In the genomic region with DNA sequence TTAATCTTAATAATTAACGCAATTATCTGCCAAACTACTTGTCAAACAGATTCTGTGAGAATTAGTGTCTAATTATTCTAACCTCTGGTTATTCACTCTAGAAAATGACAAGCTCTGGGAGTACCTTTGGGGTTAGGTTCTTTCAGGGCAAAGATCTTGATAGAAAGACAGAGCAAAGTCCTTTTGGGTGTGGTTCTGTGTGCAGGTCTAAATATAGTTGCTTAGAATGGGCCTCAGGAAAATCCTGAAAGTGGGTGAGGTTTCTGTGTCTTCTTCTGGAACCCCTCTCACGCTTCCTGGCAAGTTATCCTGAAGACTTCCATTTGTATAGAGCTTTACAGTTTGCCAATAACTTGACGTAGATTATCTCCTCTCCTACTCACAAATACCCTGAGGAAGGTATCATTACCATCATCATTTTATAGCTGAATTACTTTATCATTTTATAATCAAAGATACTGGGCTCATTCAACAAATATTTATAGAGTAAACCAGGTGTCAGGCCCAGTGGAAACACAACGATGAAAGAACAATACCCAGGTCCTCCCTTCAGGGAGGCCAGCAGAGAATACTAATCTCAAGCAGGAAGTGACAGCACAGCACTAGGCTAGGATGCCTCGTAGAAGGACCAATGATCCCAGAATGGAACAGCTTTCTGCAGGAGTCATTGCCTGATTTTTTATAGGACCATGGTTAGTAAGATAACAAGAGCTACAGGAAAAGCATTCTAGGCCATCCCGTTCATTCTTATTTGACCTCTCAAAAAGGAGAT, we compare ENCODE assay signal across 25 cellular contexts. TPM values are rescaled to one million over a fixed set of nuclear protein-coding genes. Genes with fewer than 3 reads are reported as not detected.
"Had no signal": no experiment of that assay in that cellular context is flagged by ENCODE, and none has a peak within 500 bp of the region (broad histone marks: within the 10 kb centered on the region; RNA-seq: fewer than 3 reads in every experiment).

No MANE protein-coding gene starts in this region.

- FAIRE-seq: endothelial cell of umbilical vein, islet of Langerhans had no signal

- H3K4me3 ChIP-seq: gastrocnemius medialis, neural progenitor cell, smooth muscle cell, testis had no signal

- H2AFZ ChIP-seq: neural progenitor cell had no signal

- H3K9me3 ChIP-seq: gastrocnemius medialis, testis had no signal

- DNase-seq: activated CD4-positive, alpha-beta memory T cell treated with anti-CD3 and anti-CD28 coated beads, Interleukin-2, amount 10 ng/mL, durations not matched to agents 7 days and 5 days; activated CD4-positive, alpha-beta T cell treated with anti-CD3 and anti-CD28 coated beads, Interleukin-2, amount 10 ng/mL, durations not matched to agents 24 days and 14 days; activated CD8-positive, alpha-beta memory T cell treated with anti-CD3 and anti-CD28 coated beads, Interleukin-2, amount 10 ng/mL, durations not matched to agents 7 days and 5 days; activated effector memory CD4-positive, alpha-beta T cell treated with anti-CD3 and anti-CD28 coated beads, Interleukin-2, amount 50 U/mL, for 16 hours; activated naive CD4-positive, alpha-beta T cell treated with anti-CD3 and anti-CD28 coated beads, Interleukin-2, amount 50 U/mL, for 16 hours; activated T-cell treated with anti-CD3 and anti-CD28 coated beads for 4 hours; anterior cingulate cortex; caudate nucleus; effector memory CD8-positive, alpha-beta T cell; gastrocnemius medialis; naive thymus-derived CD4-positive, alpha-beta T cell; posterior cingulate gyrus; stimulated activated CD4-positive, alpha-beta T cell treated with anti-CD3 and anti-CD28 coated beads, Interleukin-15, amount 100 ng/mL, for 24 hours; stimulated activated CD8-positive, alpha-beta memory T cell treated with anti-CD3 and anti-CD28 coated beads, Interleukin-4, amount 100 ng/mL, for 48 hours; stimulated activated naive CD4-positive, alpha-beta T cell; testis had no signal

- H3K4me1 ChIP-seq: gastrocnemius medialis, neural progenitor cell, testis had no signal

- H3K4me2 ChIP-seq: neural progenitor cell, smooth muscle cell had no signal

- ATAC-seq: activated CD4-positive, CD25-positive, alpha-beta regulatory T cell treated with anti-CD3 and anti-CD28 coated beads, Interleukin-2, amount 50 U/mL, for 24 hours; activated CD8-positive, alpha-beta memory T cell treated with anti-CD3 and anti-CD28 coated beads, Interleukin-2, amount 10 ng/mL, durations not matched to agents 7 days and 5 days; effector memory CD8-positive, alpha-beta T cell; esophagus mucosa; gastrocnemius medialis; naive thymus-derived CD4-positive, alpha-beta T cell; sciatic nerve had no signal

- H3K9ac ChIP-seq: neural progenitor cell had no signal

- H3K27ac ChIP-seq: gastrocnemius medialis, neural progenitor cell, testis, VCaP had no signal

- H3K36me3 ChIP-seq: gastrocnemius medialis, neural progenitor cell had no signal

- H3K27me3 ChIP-seq: gastrocnemius medialis, neural progenitor cell, testis had no signal

RNA-seq across cellular contexts. Expression of a gene that starts 27.6 kb away (rescaled TPM):
- total RNA-seq: activated CD8-positive, alpha-beta memory T cell treated with anti-CD3 and anti-CD28 coated beads, Interleukin-2, amount 10 ng/mL, durations not matched to agents 7 days and 5 days; T-helper 2 cell treated with Interferon-gamma antibody and Interleukin-4, amounts not matched to agents 100 ng/mL and 5 ng/mL, for 36 hours had no signal
